22 cellular contexts compared by ENCODE assay signal in genomic region chr14:57987051-57987450, GRCh38.
"Had no signal": no experiment of that assay in that cellular context is flagged by ENCODE, and none has a peak within 500 bp of the region (broad histone marks: within the 10 kb centered on the region; RNA-seq: fewer than 3 reads in every experiment).

No MANE protein-coding gene starts in this region.

- H3K27me3 ChIP-seq: brain microvascular endothelial cell, colonic mucosa, right lobe of liver, upper lobe of right lung had no signal

- H3K27ac Mint-ChIP-seq: activated CD4-positive, alpha-beta T cell treated with anti-CD3 and anti-CD28 coated beads, Interleukin-2, amount 10 ng/mL, durations not matched to agents 7 days and 5 days; activated naive CD4-positive, alpha-beta T cell treated with anti-CD3 and anti-CD28 coated beads, Interleukin-2, amount 10 ng/mL, durations not matched to agents 7 days and 5 days; activated naive CD8-positive, alpha-beta T cell treated with anti-CD3 and anti-CD28 coated beads, Interleukin-2, amount 50 U/mL, for 24 hours; naive thymus-derived CD8-positive, alpha-beta T cell; T-helper 1 cell treated with Interleukin-12 subunit alpha and Interleukin-12 subunit beta and Interleukin-4 antibody, amounts not matched to agents 30 μg/mL and 1 μg/mL, for 36 hours had no signal

- ATAC-seq: activated CD4-positive, CD25-positive, alpha-beta regulatory T cell treated with anti-CD3 and anti-CD28 coated beads, Interleukin-2, amount 50 U/mL, for 24 hours; activated naive CD8-positive, alpha-beta T cell treated with anti-CD3 and anti-CD28 coated beads, Interleukin-2, amount 50 U/mL, for 24 hours; activated T-cell treated with anti-CD3 and anti-CD28 coated beads, Interleukin-2, amount 50 U/mL, for 4 hours; lower lobe of right lung; naive thymus-derived CD8-positive, alpha-beta T cell; psoas muscle; right lobe of liver; upper lobe of right lung had no signal

- H3K4me1 ChIP-seq: colonic mucosa, lower lobe of right lung, psoas muscle, right lobe of liver, stomach, upper lobe of right lung had no signal

- H3K9me3 Mint-ChIP-seq: activated CD4-positive, alpha-beta T cell treated with anti-CD3 and anti-CD28 coated beads, Interleukin-2, amount 10 ng/mL, durations not matched to agents 7 days and 5 days; activated naive CD4-positive, alpha-beta T cell treated with anti-CD3 and anti-CD28 coated beads, Interleukin-2, amount 10 ng/mL, durations not matched to agents 7 days and 5 days; activated naive CD8-positive, alpha-beta T cell treated with anti-CD3 and anti-CD28 coated beads, Interleukin-2, amount 50 U/mL, for 24 hours; activated T-cell treated with anti-CD3 and anti-CD28 coated beads, Interleukin-2, amount 50 U/mL, for 4 hours; central memory CD8-positive, alpha-beta T cell; naive thymus-derived CD8-positive, alpha-beta T cell; T-helper 1 cell treated with Interleukin-12 subunit alpha and Interleukin-12 subunit beta and Interleukin-4 antibody, amounts not matched to agents 30 μg/mL and 1 μg/mL, for 36 hours had no signal

- H3K9me3 ChIP-seq: colonic mucosa, lower lobe of right lung, psoas muscle, right lobe of liver, stomach, upper lobe of right lung had no signal

- DNase-seq: activated CD4-positive, alpha-beta T cell treated with anti-CD3 and anti-CD28 coated beads, Interleukin-2, amount 10 ng/mL, durations not matched to agents 7 days and 5 days; activated CD8-positive, alpha-beta memory T cell treated with anti-CD3 and anti-CD28 coated beads, Interleukin-2, amount 50 U/mL, for 4 hours; activated naive CD4-positive, alpha-beta T cell treated with anti-CD3 and anti-CD28 coated beads, Interleukin-2, amount 10 ng/mL, durations not matched to agents 7 days and 5 days; activated naive CD8-positive, alpha-beta T cell treated with anti-CD3 and anti-CD28 coated beads, Interleukin-2, amount 50 U/mL, for 24 hours; activated T-cell treated with anti-CD3 and anti-CD28 coated beads, Interleukin-2, amount 50 U/mL, for 4 hours; anterior cingulate cortex; brain microvascular endothelial cell; colonic mucosa; erythroblast; hippocampal formation; lower lobe of right lung; naive thymus-derived CD8-positive, alpha-beta T cell; psoas muscle; right lobe of liver; small intestine; stimulated activated CD4-positive, alpha-beta T cell treated with anti-CD3 and anti-CD28 coated beads, Interleukin-15, amount 100 ng/mL, for 24 hours; stimulated activated CD4-positive, alpha-beta T cell treated with anti-CD3 and anti-CD28 coated beads, Interleukin-4, amount 100 ng/mL, for 1 hour; stomach; upper lobe of right lung had no signal

- H3K4me1 Mint-ChIP-seq: activated CD4-positive, alpha-beta T cell treated with anti-CD3 and anti-CD28 coated beads, Interleukin-2, amount 10 ng/mL, durations not matched to agents 7 days and 5 days; activated naive CD4-positive, alpha-beta T cell treated with anti-CD3 and anti-CD28 coated beads, Interleukin-2, amount 10 ng/mL, durations not matched to agents 7 days and 5 days; activated naive CD8-positive, alpha-beta T cell treated with anti-CD3 and anti-CD28 coated beads, Interleukin-2, amount 50 U/mL, for 24 hours; central memory CD8-positive, alpha-beta T cell; naive thymus-derived CD8-positive, alpha-beta T cell had no signal

- H3K36me3 Mint-ChIP-seq: activated naive CD4-positive, alpha-beta T cell treated with anti-CD3 and anti-CD28 coated beads, Interleukin-2, amount 10 ng/mL, durations not matched to agents 7 days and 5 days; naive thymus-derived CD8-positive, alpha-beta T cell had no signal

- H3K36me3 ChIP-seq: brain microvascular endothelial cell, colonic mucosa, lower lobe of right lung, right lobe of liver, stomach, upper lobe of right lung had no signal

- H3K27ac ChIP-seq: brain microvascular endothelial cell, colonic mucosa, lower lobe of right lung, psoas muscle, right lobe of liver, stomach, upper lobe of right lung had no signal

- H3K27me3 Mint-ChIP-seq: activated naive CD4-positive, alpha-beta T cell treated with anti-CD3 and anti-CD28 coated beads, Interleukin-2, amount 10 ng/mL, durations not matched to agents 7 days and 5 days; activated naive CD8-positive, alpha-beta T cell treated with anti-CD3 and anti-CD28 coated beads, Interleukin-2, amount 50 U/mL, for 24 hours had no signal

- H3K4me3 ChIP-seq: colonic mucosa, lower lobe of right lung, psoas muscle, right lobe of liver, stomach, upper lobe of right lung had no signal

- H3K4me3 Mint-ChIP-seq: activated CD4-positive, alpha-beta T cell treated with anti-CD3 and anti-CD28 coated beads, Interleukin-2, amount 10 ng/mL, durations not matched to agents 7 days and 5 days; activated naive CD4-positive, alpha-beta T cell treated with anti-CD3 and anti-CD28 coated beads, Interleukin-2, amount 10 ng/mL, durations not matched to agents 7 days and 5 days; activated naive CD8-positive, alpha-beta T cell treated with anti-CD3 and anti-CD28 coated beads, Interleukin-2, amount 50 U/mL, for 24 hours; activated T-cell treated with anti-CD3 and anti-CD28 coated beads, Interleukin-2, amount 50 U/mL, for 4 hours; central memory CD8-positive, alpha-beta T cell; naive thymus-derived CD8-positive, alpha-beta T cell; T-helper 1 cell treated with Interleukin-12 subunit alpha and Interleukin-12 subunit beta and Interleukin-4 antibody, amounts not matched to agents 30 μg/mL and 1 μg/mL, for 36 hours had no signal
